ENCODE assay signal across 7 cellular contexts in the genomic region with DNA sequence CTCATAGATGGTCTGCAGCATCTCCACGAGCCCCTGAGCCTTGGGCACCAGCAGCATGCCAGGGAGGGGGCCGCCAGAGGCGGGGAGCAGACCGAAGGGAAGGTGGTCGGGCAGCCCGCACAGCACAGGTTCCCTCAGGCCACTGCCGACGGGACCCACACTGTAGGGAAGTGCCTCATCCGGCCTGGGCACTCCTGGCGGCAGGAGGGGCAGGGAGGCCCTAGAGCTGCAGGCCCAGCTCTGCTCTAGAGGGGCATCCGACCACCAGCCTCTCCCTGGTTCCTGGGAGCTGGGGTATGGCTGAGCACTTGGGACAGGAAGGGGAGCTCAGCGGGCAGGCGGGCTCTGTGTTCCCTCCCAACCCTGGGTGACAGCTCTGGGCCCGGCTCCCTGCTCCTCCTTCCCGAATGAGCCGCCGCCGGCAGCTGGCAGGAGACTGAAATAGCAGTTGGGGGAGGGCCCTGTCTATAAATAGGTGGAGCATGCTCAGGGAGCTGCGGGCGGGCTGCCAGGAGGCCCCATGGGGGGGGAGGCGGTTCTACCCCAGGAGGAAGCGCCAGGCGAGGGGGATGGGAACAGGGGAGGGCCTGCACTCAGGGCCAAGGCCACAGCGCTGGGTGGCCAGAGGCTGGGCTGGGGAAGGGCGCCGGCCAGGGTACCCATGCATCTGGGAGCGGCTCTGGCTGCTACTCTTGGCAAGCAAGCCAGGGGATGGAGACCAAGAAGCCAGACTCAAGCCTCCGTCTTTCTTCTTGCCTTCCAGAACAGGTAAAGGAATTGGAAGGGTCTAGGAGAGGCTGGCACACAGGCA. TPM values are rescaled to one million over a fixed set of nuclear protein-coding genes. Genes with fewer than 3 reads are reported as not detected.
DNase-seq lines count a peak whose midpoint lies in the region; FAIRE-seq and TF ChIP-seq lines count a peak whose summit lies in the region.

No MANE protein-coding gene starts in this region.

- H3K27ac Mint-ChIP-seq in activated T-helper 1 cell treated with anti-CD3 and anti-CD28 coated beads, Interleukin-12 subunit alpha, Interleukin-12 subunit beta, Interleukin-2, Interleukin-4 antibody, amounts not matched to agents 30 ng/mL and 10 ng/mL and 1 ng/mL, durations not matched to agents 14 hours and 24 hours and 36 hours: no peak overlapping the region
- H3K27ac Mint-ChIP-seq in nephron: peak overlapping the region; percentile 42 to 80 (median 65)

- H4K20me1 ChIP-seq in OCI-LY1 (ENCODE audit: insufficient read depth, low read length): no peaks in the 10 kb centered on the region

- H3K27ac ChIP-seq in OCI-LY1 (ENCODE audit: low read depth, low read length, poor library complexity, severe bottlenecking): no peak overlapping the region

- H2AFZ ChIP-seq in OCI-LY1 (ENCODE audit: low read length): no peak overlapping the region

- peaks cover 5% of the 10 kb centered on the region for H3K4me1 Mint-ChIP-seq in activated T-helper 1 cell treated with anti-CD3 and anti-CD28 coated beads, Interleukin-12 subunit alpha, Interleukin-12 subunit beta, Interleukin-2, Interleukin-4 antibody, amounts not matched to agents 30 ng/mL and 10 ng/mL and 1 ng/mL, durations not matched to agents 14 hours and 24 hours and 36 hours (ENCODE audit: low read depth)
- H3K4me1 Mint-ChIP-seq in nephron: peaks cover 69% of the 10 kb centered on the region

- no peak overlapping the region for H3K4me3 ChIP-seq in OCI-LY1 (ENCODE audit: low read depth, low read length, poor library complexity, severe bottlenecking)
- H3K4me3 ChIP-seq in fibroblast of the aortic adventitia (ENCODE audit: low read depth, low read length): peak overlapping the region; percentile 57

- H3K9me3 Mint-ChIP-seq in activated T-helper 1 cell treated with anti-CD3 and anti-CD28 coated beads, Interleukin-12 subunit alpha, Interleukin-12 subunit beta, Interleukin-2, Interleukin-4 antibody, amounts not matched to agents 30 ng/mL and 10 ng/mL and 1 ng/mL, durations not matched to agents 14 hours and 24 hours and 36 hours: no peaks in the 10 kb centered on the region
- no peaks in the 10 kb centered on the region for H3K9me3 Mint-ChIP-seq in nephron

- DNase-seq in GM18507 (ENCODE audit: extremely low spot score, insufficient read length, low read depth): peak; percentile 71
- DNase-seq in HuH-7.5 (ENCODE audit: low spot score): peak; percentile 92
- DNase-seq in activated T-helper 1 cell treated with anti-CD3 and anti-CD28 coated beads, Interleukin-12 subunit alpha, Interleukin-12 subunit beta, Interleukin-2, Interleukin-4 antibody, amounts not matched to agents 30 ng/mL and 10 ng/mL and 1 ng/mL, durations not matched to agents 14 hours and 24 hours and 36 hours (ENCODE audit: low spot score): peak; percentile 25
- DNase-seq in fibroblast of the aortic adventitia (ENCODE audit: low read depth): peak; percentile 92
- DNase-seq in stromal cell of bone marrow (ENCODE audit: low read depth): peak; percentile 86

- no peak overlapping the region for H3K4me3 Mint-ChIP-seq in activated T-helper 1 cell treated with anti-CD3 and anti-CD28 coated beads, Interleukin-12 subunit alpha, Interleukin-12 subunit beta, Interleukin-2, Interleukin-4 antibody, amounts not matched to agents 30 ng/mL and 10 ng/mL and 1 ng/mL, durations not matched to agents 14 hours and 24 hours and 36 hours
- peak overlapping the region; percentile 54 to 63 (median 57) for H3K4me3 Mint-ChIP-seq in nephron

- peak overlapping the region; percentile 21; the same call in 1 of the 2 replicates for H3K4me2 ChIP-seq in OCI-LY1 (ENCODE audit: low read length)

- H3F3A ChIP-seq in OCI-LY1 (ENCODE audit: insufficient read depth, low read length): no peaks in the 10 kb centered on the region

- H3K27me3 ChIP-seq in OCI-LY1 (ENCODE audit: insufficient read depth, low read length): no peaks in the 10 kb centered on the region; the same call in 1 of the 2 replicates

- H3K9me3 ChIP-seq in OCI-LY1 (ENCODE audit: low read length): no peaks in the 10 kb centered on the region

- peak; percentile 79 for FAIRE-seq in GM18507 (lab: Jason Lieb, UNC)

- no peaks in the 10 kb centered on the region for H3K79me2 ChIP-seq in OCI-LY1 (ENCODE audit: insufficient read depth, low read length)

- no peak overlapping the region for H3K9ac ChIP-seq in OCI-LY1 (ENCODE audit: low read length)

- H3K36me3 ChIP-seq in OCI-LY1 (ENCODE audit: insufficient read depth, low read length): no peaks in the 10 kb centered on the region

- no peaks in the 10 kb centered on the region for H3K9me2 ChIP-seq in OCI-LY1 (ENCODE audit: low read depth, low read length)

- H3K4me1 ChIP-seq in OCI-LY1 (ENCODE audit: insufficient read depth, low read length, severe bottlenecking): peaks cover 13% of the 10 kb centered on the region

- H3K27me3 Mint-ChIP-seq in activated T-helper 1 cell treated with anti-CD3 and anti-CD28 coated beads, Interleukin-12 subunit alpha, Interleukin-12 subunit beta, Interleukin-2, Interleukin-4 antibody, amounts not matched to agents 30 ng/mL and 10 ng/mL and 1 ng/mL, durations not matched to agents 14 hours and 24 hours and 36 hours (ENCODE audit: insufficient read depth): peaks cover 3% of the 10 kb centered on the region
- H3K27me3 Mint-ChIP-seq in nephron (ENCODE audit: low read depth): no peaks in the 10 kb centered on the region

- intact Hi-C loops in activated T-helper 1 cell treated with anti-CD3 and anti-CD28 coated beads, Interleukin-12 subunit alpha, Interleukin-12 subunit beta, Interleukin-2, Interleukin-4 antibody, amounts not matched to agents 30 ng/mL and 10 ng/mL and 1 ng/mL, durations not matched to agents 14 hours and 24 hours and 36 hours (cut with micrococcal nuclease): no loop called here

- H3K36me3 Mint-ChIP-seq in activated T-helper 1 cell treated with anti-CD3 and anti-CD28 coated beads, Interleukin-12 subunit alpha, Interleukin-12 subunit beta, Interleukin-2, Interleukin-4 antibody, amounts not matched to agents 30 ng/mL and 10 ng/mL and 1 ng/mL, durations not matched to agents 14 hours and 24 hours and 36 hours (ENCODE audit: low read depth): no peaks in the 10 kb centered on the region
- peaks cover 7% of the 10 kb centered on the region for H3K36me3 Mint-ChIP-seq in nephron (ENCODE audit: low read depth)

- TF ChIP-seq CTCF in OCI-LY1 (IDR thresholded peaks at IDR 0.05; ENCODE audit: low read length) (no peak), fibroblast of the aortic adventitia (IDR thresholded peaks at IDR 0.05; ENCODE audit: insufficient read depth, low read length) (no peak), nephron (IDR thresholded peaks at IDR 0.05; ENCODE audit: unreplicated experiment in 3 of 3) (no peak)

RNA-seq across cellular contexts. Expression of gene HDAC5, which starts 12.4 kb away (rescaled TPM):
- 20.6 and 22.8 TPM in 2 replicates for total RNA-seq in activated T-helper 1 cell treated with anti-CD3 and anti-CD28 coated beads, Interleukin-12 subunit alpha, Interleukin-12 subunit beta, Interleukin-2, Interleukin-4 antibody, amounts not matched to agents 30 ng/mL and 10 ng/mL and 1 ng/mL, durations not matched to agents 14 hours and 24 hours and 36 hours
- 29.4 and 53.1 TPM in 2 replicates for total RNA-seq in fibroblast of the aortic adventitia (ENCODE audit: low replicate concordance)

RNA-seq across cellular contexts. Expression of gene HROB, which starts 30.7 kb away (rescaled TPM):
- total RNA-seq in activated T-helper 1 cell treated with anti-CD3 and anti-CD28 coated beads, Interleukin-12 subunit alpha, Interleukin-12 subunit beta, Interleukin-2, Interleukin-4 antibody, amounts not matched to agents 30 ng/mL and 10 ng/mL and 1 ng/mL, durations not matched to agents 14 hours and 24 hours and 36 hours: 23.0 and 23.1 TPM in 2 replicates
- total RNA-seq in fibroblast of the aortic adventitia (ENCODE audit: low replicate concordance): 0.25 and 6.1 TPM in 2 replicates

RNA-seq across cellular contexts. Expression of gene G6PC3, which starts 40.5 kb away (rescaled TPM):
- 33.5 and 34.9 TPM in 2 replicates for total RNA-seq in activated T-helper 1 cell treated with anti-CD3 and anti-CD28 coated beads, Interleukin-12 subunit alpha, Interleukin-12 subunit beta, Interleukin-2, Interleukin-4 antibody, amounts not matched to agents 30 ng/mL and 10 ng/mL and 1 ng/mL, durations not matched to agents 14 hours and 24 hours and 36 hours
- total RNA-seq in fibroblast of the aortic adventitia (ENCODE audit: low replicate concordance): 9.5 and 38.9 TPM in 2 replicates

RNA-seq across cellular contexts. Expression of gene LSM12, which starts 44.6 kb away (rescaled TPM):
- total RNA-seq in activated T-helper 1 cell treated with anti-CD3 and anti-CD28 coated beads, Interleukin-12 subunit alpha, Interleukin-12 subunit beta, Interleukin-2, Interleukin-4 antibody, amounts not matched to agents 30 ng/mL and 10 ng/mL and 1 ng/mL, durations not matched to agents 14 hours and 24 hours and 36 hours: 93.9 and 95.4 TPM in 2 replicates
- total RNA-seq in fibroblast of the aortic adventitia (ENCODE audit: low replicate concordance): 13.2 and 77.5 TPM in 2 replicates

RNA-seq across cellular contexts. Expression of gene ASB16, which starts 59.5 kb away (rescaled TPM):
- 0.31 and 0.42 TPM in 2 replicates for total RNA-seq in activated T-helper 1 cell treated with anti-CD3 and anti-CD28 coated beads, Interleukin-12 subunit alpha, Interleukin-12 subunit beta, Interleukin-2, Interleukin-4 antibody, amounts not matched to agents 30 ng/mL and 10 ng/mL and 1 ng/mL, durations not matched to agents 14 hours and 24 hours and 36 hours
- 0.27 TPM in 1 of 2 replicates, not detected in the other for total RNA-seq in fibroblast of the aortic adventitia (ENCODE audit: low replicate concordance)

Comparison
In these comparisons a context has a peak if more than half of its experiments do, and no peak if none do; other contexts are left out.
1. DNase-seq: peak in every context shown above with its lines; median percentile 92 in HuH-7.5; 92 in fibroblast of the aortic adventitia; 86 in stromal cell of bone marrow; 71 in GM18507; 25 in activated T-helper 1 cell treated with anti-CD3 and anti-CD28 coated beads, Interleukin-12 subunit alpha, Interleukin-12 subunit beta, Interleukin-2, Interleukin-4 antibody, amounts not matched to agents 30 ng/mL and 10 ng/mL and 1 ng/mL, durations not matched to agents 14 hours and 24 hours and 36 hours.